Comparison of ENCODE assay signal across 1 cellular context in the genomic region with DNA sequence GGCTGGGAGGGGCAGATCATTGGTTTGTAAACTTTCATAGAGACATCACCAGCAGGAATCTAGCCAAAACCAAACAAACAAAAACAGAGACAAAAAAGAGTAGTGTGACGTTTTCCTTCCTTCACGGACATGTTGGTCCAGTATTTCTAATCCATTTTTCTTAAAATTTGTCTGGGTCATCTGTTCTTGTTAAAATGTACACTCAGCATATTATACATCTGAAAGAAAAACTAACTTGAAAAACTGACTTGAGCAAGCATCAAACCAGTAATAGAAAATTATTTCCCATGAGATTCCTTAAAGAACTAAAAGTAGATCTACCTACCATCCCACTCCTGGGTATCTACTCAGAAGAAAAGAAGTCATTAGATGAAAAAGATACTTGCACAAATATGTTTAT.
TF ChIP-seq lines count a peak whose summit lies in the region.

No MANE protein-coding gene starts in this region.

TF ChIP-seq in A549, 52 proteins besides CTCF, POLR2A, EP300 and RAD21:
- no peak for TF ChIP-seq MYC (IDR thresholded peaks at IDR 0.05; ENCODE audit: borderline replicate concordance, low read length)
- no peak for TF ChIP-seq FOSB (CRISPR knock-in tag; IDR thresholded peaks at IDR 0.05)
- TF ChIP-seq MAFK (IDR thresholded peaks at IDR 0.05; ENCODE audit: partially characterized antibody), result peak; percentile 85
